In the genomic region with DNA sequence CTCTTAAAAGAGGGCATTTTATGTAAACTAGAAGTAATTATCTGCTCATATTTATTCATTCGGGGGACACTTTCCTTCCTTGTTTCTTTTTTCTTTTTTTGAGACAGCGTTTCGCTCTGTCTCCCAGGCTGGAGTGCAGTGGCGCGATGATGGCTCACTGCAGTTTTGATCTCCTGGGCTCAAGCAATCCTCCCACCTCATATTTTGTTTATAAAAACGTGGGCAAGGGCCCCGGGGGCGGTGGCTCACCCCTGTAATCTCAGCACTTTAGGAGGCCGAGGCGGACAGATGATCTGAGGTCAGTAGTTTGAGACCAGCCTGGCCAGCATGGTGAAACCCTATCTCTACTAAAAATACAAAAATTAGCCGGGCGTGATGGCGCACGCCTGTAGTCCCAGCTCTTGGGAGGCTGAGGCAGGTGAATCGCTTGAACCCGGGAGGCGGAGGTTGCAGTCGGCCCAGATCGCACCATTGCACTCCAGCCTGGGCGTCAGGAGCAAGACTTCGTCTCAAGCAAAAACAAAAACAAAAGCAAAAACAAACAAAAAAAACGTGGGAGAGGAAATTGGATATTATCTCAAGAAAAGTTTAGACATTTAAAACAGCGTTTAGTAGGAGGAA, we compare ENCODE assay signal across 7 cellular contexts. TPM values are rescaled to one million over a fixed set of nuclear protein-coding genes. Genes with fewer than 3 reads are reported as not detected.
DNase-seq lines count a peak whose midpoint lies in the region; ATAC-seq and TF ChIP-seq lines count a peak whose summit lies in the region.

No MANE protein-coding gene starts in this region.

- H3K9me3 Mint-ChIP-seq in GM23338 (no peaks in the 10 kb centered on the region), endodermal cell (no peaks in the 10 kb centered on the region)

- peak overlapping the region; percentile 78 for H3K4me3 ChIP-seq in GM23338
- peak overlapping the region; percentile 89 for H3K4me3 ChIP-seq in OCI-LY3 (ENCODE audit: low read length)
- no peak overlapping the region for H3K4me3 ChIP-seq in endodermal cell (ENCODE audit: low read length)
- peak overlapping the region; percentile 95 for H3K4me3 ChIP-seq in psoas muscle

- H3K79me2 ChIP-seq in GM23338 (replicated peaks; ENCODE audit: insufficient read depth): peaks cover 67% of the 10 kb centered on the region
- H3K79me2 ChIP-seq in OCI-LY3 (ENCODE audit: low read length): peaks cover 33% of the 10 kb centered on the region

- H3K27ac ChIP-seq in GM23338 (ENCODE audit: low read depth) (no peak overlapping the region), OCI-LY3 (ENCODE audit: low read length) (peak overlapping the region; percentile 81), endodermal cell (ENCODE audit: low read depth, low read length) (no peak overlapping the region), psoas muscle (peak overlapping the region; percentile 77)

- TF ChIP-seq CTCF in GM23338 (conservative IDR thresholded peaks at IDR 0.05; ENCODE audit: low read depth in 2 of 2) (no peak), OCI-LY3 (IDR thresholded peaks at IDR 0.05; ENCODE audit: low read depth, low read length) (no peak), endodermal cell (conservative IDR thresholded peaks at IDR 0.05) (no peak), psoas muscle (IDR thresholded peaks at IDR 0.05) (no peak)

- H3K27me3 ChIP-seq in GM23338 (ENCODE audit: insufficient read depth) (no peaks in the 10 kb centered on the region), OCI-LY3 (ENCODE audit: low read depth, low read length) (no peaks in the 10 kb centered on the region), endodermal cell (ENCODE audit: control insufficient read depth, insufficient read depth, low read length, poor library complexity, severe bottlenecking) (no peaks in the 10 kb centered on the region), psoas muscle (ENCODE audit: insufficient read depth in 3 of 3, low read length in 2 of 3) (no peaks in the 10 kb centered on the region)

- H3K27ac Mint-ChIP-seq in GM23338: peak overlapping the region; percentile 72; the same call in 1 of the 2 replicates
- H3K27ac Mint-ChIP-seq in endodermal cell: no peak overlapping the region

- H3K4me2 ChIP-seq in GM23338: peak overlapping the region; percentile 79
- peak overlapping the region; percentile 88 for H3K4me2 ChIP-seq in OCI-LY3 (ENCODE audit: low read length)

- H3K36me3 Mint-ChIP-seq in GM23338 (ENCODE audit: low read depth) (peaks cover 24% of the 10 kb centered on the region), endodermal cell (ENCODE audit: low read depth) (peaks cover 20% of the 10 kb centered on the region)

- H4K20me1 ChIP-seq in GM23338 (replicated peaks; ENCODE audit: insufficient read depth): peaks cover 30% of the 10 kb centered on the region
- H4K20me1 ChIP-seq in OCI-LY3 (ENCODE audit: insufficient read depth, low read length): no peaks in the 10 kb centered on the region

- H3K9me2 ChIP-seq in GM23338 (ENCODE audit: insufficient read depth): no peaks in the 10 kb centered on the region

- H3K9ac ChIP-seq in OCI-LY3 (ENCODE audit: low read length): peak overlapping the region; percentile 73
- H3K9ac ChIP-seq in endodermal cell (ENCODE audit: extremely low read depth, low read length, poor library complexity, severe bottlenecking): no peak overlapping the region

- peaks cover 9% of the 10 kb centered on the region for H3K36me3 ChIP-seq in GM23338 (ENCODE audit: insufficient read depth)
- H3K36me3 ChIP-seq in OCI-LY3 (replicated peaks; ENCODE audit: low read depth, low read length): no peaks in the 10 kb centered on the region
- peaks cover 21% of the 10 kb centered on the region for H3K36me3 ChIP-seq in endodermal cell (ENCODE audit: control insufficient read depth, insufficient read depth, low read length)
- peaks cover 6 to 19% of the 10 kb centered on the region in 2 donors for H3K36me3 ChIP-seq in psoas muscle (ENCODE audit: insufficient read depth in 1 of 2, low read depth in 1 of 2)

- no peak for TF ChIP-seq POLR2A in GM18505 (IDR thresholded peaks at IDR 0.05; ENCODE audit: borderline replicate concordance, extremely low read depth, insufficient read depth, insufficient read length)

- no peak for ATAC-seq in GM23338
- ATAC-seq in psoas muscle: no peak
- no peak for ATAC-seq in GM18505 (IDR thresholded peaks at IDR 0.05; ENCODE audit: unreplicated experiment)
- no peak for ATAC-seq in GM18519 (IDR thresholded peaks at IDR 0.05; ENCODE audit: low FRiP score, unreplicated experiment)

- no peak for DNase-seq in GM23338 (ENCODE audit: low spot score)
- no peak for DNase-seq in endodermal cell
- no peak for DNase-seq in psoas muscle
- DNase-seq in NCI-H2081 (lab: John Stamatoyannopoulos, UW): no peak

- H2AFZ ChIP-seq in GM23338 (peak overlapping the region; percentile 89), OCI-LY3 (ENCODE audit: low read depth, low read length) (peak overlapping the region; percentile 75; the same call in 1 of the 2 replicates)

- peaks cover 20% of the 10 kb centered on the region for H3K4me1 ChIP-seq in GM23338 (ENCODE audit: insufficient read depth)
- peaks cover 24% of the 10 kb centered on the region for H3K4me1 ChIP-seq in OCI-LY3 (ENCODE audit: low read length)
- H3K4me1 ChIP-seq in endodermal cell (ENCODE audit: control insufficient read depth, insufficient read depth, low read length): peaks cover 6% of the 10 kb centered on the region
- H3K4me1 ChIP-seq in psoas muscle: peaks cover 23% of the 10 kb centered on the region

- H3K4me1 Mint-ChIP-seq in GM23338 (peaks cover 22% of the 10 kb centered on the region), endodermal cell (peaks cover 7% of the 10 kb centered on the region)

- H3F3A ChIP-seq in GM23338 (replicated peaks; ENCODE audit: low read depth): peaks cover 17% of the 10 kb centered on the region

- H3K4me3 Mint-ChIP-seq in GM23338 (peak overlapping the region; percentile 97), endodermal cell (peak overlapping the region; percentile 97)

- 93 to 96% methylated on average over 12 to 23 of the region's 23 CpGs for WGBS in endodermal cell (ENCODE audit: insufficient coverage in 1 of 2, insufficient read length in 1 of 2), 2 experiments
- 86 to 92% (median 91%) methylated on average over 23 of the region's 23 CpGs for WGBS in psoas muscle, 3 donors

- intact Hi-C loops in psoas muscle (cut with DNase I): no loop called here

- no peaks in the 10 kb centered on the region for H3K9me3 ChIP-seq in OCI-LY3 (ENCODE audit: insufficient read depth, low read length)
- no peaks in the 10 kb centered on the region for H3K9me3 ChIP-seq in endodermal cell (ENCODE audit: control insufficient read depth, low read length)
- no peaks in the 10 kb centered on the region for H3K9me3 ChIP-seq in psoas muscle

- H3K27me3 Mint-ChIP-seq in GM23338 (ENCODE audit: insufficient read depth, low read depth, poor library complexity): peaks cover 11% of the 10 kb centered on the region
- no peaks in the 10 kb centered on the region for H3K27me3 Mint-ChIP-seq in endodermal cell (ENCODE audit: insufficient read depth)

TF ChIP-seq in GM23338, 12 proteins besides CTCF, POLR2A, EP300 and RAD21:
- TF ChIP-seq POLR2AphosphoS5 (IDR thresholded peaks at IDR 0.05; ENCODE audit: low read depth): no peak

RNA-seq across cellular contexts. Expression of gene DFFA, which starts 0.9 kb away (rescaled TPM):
- total RNA-seq in GM23338 (2014; rRNA removed; shearing (Covaris generic)): 77.4 and 82.0 TPM in 2 replicates
- polyA plus RNA-seq in GM23338 (2016; fragmentation: Nextera tagmentation; extraction: Ambion mirVana) (61.4 and 65.2 TPM in 2 replicates), psoas muscle (10 to 100 TPM; 11.5 to 20.9 (median 20.4) TPM)
- total RNA-seq in endodermal cell (100 to 1,000 TPM; 100 to 105 TPM), psoas muscle (10 to 100 TPM; 18.6 to 26.8 (median 21.6) TPM)
- polyA plus RNA-seq in endodermal cell (2013, experiment 1 of 2): 32.1 TPM
- polyA plus RNA-seq in endodermal cell (2013, experiment 2 of 2): 29.5 TPM

RNA-seq across cellular contexts. Expression of gene PEX14, which starts 1.5 kb away (rescaled TPM):
- total RNA-seq in GM23338 (2014; rRNA removed; shearing (Covaris generic)): 14.0 and 19.6 TPM in 2 replicates
- polyA plus RNA-seq in GM23338 (2016; fragmentation: Nextera tagmentation; extraction: Ambion mirVana) (16.4 and 17.6 TPM in 2 replicates), psoas muscle (10 to 100 TPM; 20.1 to 20.8 (median 20.7) TPM)
- total RNA-seq in endodermal cell (10 to 100 TPM; 24.3 to 26.0 TPM), psoas muscle (10 to 100 TPM; 13.7 to 23.5 (median 20.8) TPM)
- 22.3 TPM for polyA plus RNA-seq in endodermal cell (2013, experiment 1 of 2)
- 22.3 TPM for polyA plus RNA-seq in endodermal cell (2013, experiment 2 of 2)

RNA-seq across cellular contexts. Expression of gene CORT, which starts 23.4 kb away (rescaled TPM):
- total RNA-seq in GM23338 (2014; rRNA removed; shearing (Covaris generic)): 0.16 TPM in 1 of 2 replicates, not detected in the other
- polyA plus RNA-seq in GM23338 (2016; fragmentation: Nextera tagmentation; extraction: Ambion mirVana): 0.99 and 1.4 TPM in 2 replicates
- 1 to 10 TPM in 1 of 2 donors, under 1 TPM in 1; 0.53 to 1.3 TPM for total RNA-seq in endodermal cell
- 0.89 TPM for polyA plus RNA-seq in endodermal cell (2013, experiment 1 of 2)
- polyA plus RNA-seq in endodermal cell (2013, experiment 2 of 2): 1.1 TPM
- total RNA-seq in psoas muscle: not detected
- polyA plus RNA-seq in psoas muscle: 1 to 10 TPM in 1 of 3 donors, under 1 TPM in 1, not detected in 1; 0.18 to 1.1 TPM

RNA-seq across cellular contexts. Expression of gene CENPS, which starts 43.0 kb away (rescaled TPM):
- 4.7 and 8.6 TPM in 2 replicates for total RNA-seq in GM23338 (2014; rRNA removed; shearing (Covaris generic))
- polyA plus RNA-seq in GM23338 (2016; fragmentation: Nextera tagmentation; extraction: Ambion mirVana) (22.6 and 31.3 TPM in 2 replicates), psoas muscle (10 to 100 TPM in 1 of 3 donors, 1 to 10 TPM in 2; 7.5 to 31.4 (median 7.5) TPM)
- total RNA-seq in endodermal cell (10 to 100 TPM; 23.1 to 30.8 TPM), psoas muscle (1 to 10 TPM; 2.2 to 7.6 (median 6.6) TPM)
- polyA plus RNA-seq in endodermal cell (2013, experiment 1 of 2): 22.5 TPM
- 25.0 TPM for polyA plus RNA-seq in endodermal cell (2013, experiment 2 of 2)

Comparison
In these comparisons a context has a peak if more than half of its experiments do, and no peak if none do; other contexts are left out.
1. H3K27ac ChIP-seq: peak in OCI-LY3 (single experiment) and psoas muscle (single experiment); none in GM23338 (single experiment) and endodermal cell (single experiment).